ENCODE assay signal across 15 cellular contexts in genomic region chr2:233085839-233086150, GRCh38. TPM values are rescaled to one million over a fixed set of nuclear protein-coding genes. Genes with fewer than 3 reads are reported as not detected.
DNase-seq lines count a peak whose midpoint lies in the region; ATAC-seq, FAIRE-seq and TF ChIP-seq lines count a peak whose summit lies in the region.
"Had no signal": no experiment of that assay in that cellular context is flagged by ENCODE, and none has a peak within 500 bp of the region (broad histone marks: within the 10 kb centered on the region; RNA-seq: fewer than 3 reads in every experiment).

No MANE protein-coding gene starts in this region.

- SMC1A ChIA-PET in GM12878 (lab: Charles Lee; ENCODE audit: uncharacterized antibody, unreplicated experiment) = interaction anchor here (1.4 to 17.9 kb wide), 5 partner anchors 8 to 164 kb away, joined by 3 to 351 read pairs (median 43); partner anchors contain the start of gene INPP5D

- H2BK120ac ChIP-seq in mesenchymal stem cell (ENCODE audit: low read depth, low read length) = no peak overlapping the region

- ATAC-seq in GM12878 (no peak), GM21529 (IDR thresholded peaks at IDR 0.05; ENCODE audit: unreplicated experiment) (no peak)
- ATAC-seq in natural killer cell treated with Interleukin-12 subunit alpha and Interleukin-12 subunit beta and Interleukin-15 and Interleukin-18, amount 100 ng/mL, for 72 hours = no peak

- H3K9ac ChIP-seq in BLaER1 (no peak overlapping the region; the same call in 1 of the 2 replicates), GM12878 (ENCODE audit: control insufficient read depth, insufficient read depth, low read length) (peak overlapping the region; percentile 92), mesenchymal stem cell (ENCODE audit: low read length) (no peak overlapping the region)

- RAD21 ChIA-PET in GM12878 (lab: Charles Lee; ENCODE audit: unreplicated experiment) = interaction anchor here (1.0 to 15.1 kb wide), 7 partner anchors 10 to 116 kb away, joined by 3 to 361 read pairs (median 6); partner anchors contain the start of gene INPP5D

- peak overlapping the region; percentile 85 for H3K4me3 Mint-ChIP-seq in natural killer cell treated with Interleukin-12 subunit alpha and Interleukin-12 subunit beta and Interleukin-15 and Interleukin-18, amount 100 ng/mL, for 72 hours

- H3K4me3 ChIP-seq in BLaER1 (no peak overlapping the region), GM12878 (peak overlapping the region; percentile 59), mesenchymal stem cell (ENCODE audit: insufficient read depth in 1 of 2, low read depth in 1 of 2, low read length in 2 of 2) (no peak overlapping the region)
- H3K4me3 ChIP-seq: PC-9 had no signal

- H3K4ac ChIP-seq in mesenchymal stem cell (ENCODE audit: low read depth in 1 of 2, low read length in 2 of 2) = no peak overlapping the region

- peaks cover 79 to 81% of the 10 kb centered on the region in 2 donors for H3K4me1 Mint-ChIP-seq in natural killer cell treated with Interleukin-12 subunit alpha and Interleukin-12 subunit beta and Interleukin-15 and Interleukin-18, amount 100 ng/mL, for 72 hours (ENCODE audit: low read depth in 2 of 2)

- no peak overlapping the region for H3K23ac ChIP-seq in mesenchymal stem cell (ENCODE audit: low read length in 2 of 2)

- H3K27ac ChIP-seq in BLaER1 (peak overlapping the region; percentile 90), GM12878 (ENCODE audit: control insufficient read depth, insufficient read depth) (peak overlapping the region; percentile 100), mesenchymal stem cell (ENCODE audit: low read length, poor library complexity, severe bottlenecking) (no peak overlapping the region)
- H3K27ac ChIP-seq: PC-9, VCaP had no signal

- no peak for TF ChIP-seq POLR2A in GM12878 (IDR thresholded peaks at IDR 0.05; ENCODE audit: low read depth, low read length)

- no peak overlapping the region for H3K18ac ChIP-seq in mesenchymal stem cell (ENCODE audit: low read depth in 1 of 2, low read length in 2 of 2)

- no peaks in the 10 kb centered on the region for H3K79me1 ChIP-seq in mesenchymal stem cell (replicated peaks; ENCODE audit: low read length, poor library complexity, severe bottlenecking)

- H3K9me3 Mint-ChIP-seq in natural killer cell treated with Interleukin-12 subunit alpha and Interleukin-12 subunit beta and Interleukin-15 and Interleukin-18, amount 100 ng/mL, for 72 hours = no peaks in the 10 kb centered on the region

- no peak overlapping the region for H2BK5ac ChIP-seq in mesenchymal stem cell (ENCODE audit: low read depth, low read length, poor library complexity, severe bottlenecking)

- peaks cover 61% of the 10 kb centered on the region for H3K4me1 ChIP-seq in BLaER1
- H3K4me1 ChIP-seq in GM12878 (ENCODE audit: control insufficient read depth, insufficient read depth, low read length) = peaks cover 80% of the 10 kb centered on the region
- H3K4me1 ChIP-seq in mesenchymal stem cell (ENCODE audit: control insufficient read depth, insufficient read depth, low read depth, low read length) = no peaks in the 10 kb centered on the region

- no peak overlapping the region for H2AFZ ChIP-seq in GM12878 (ENCODE audit: control insufficient read depth, low read depth, low read length)
- H2AFZ ChIP-seq in mesenchymal stem cell (ENCODE audit: low read depth, low read length) = no peak overlapping the region
- H2AFZ ChIP-seq: PC-9 had no signal

- H4K20me1 ChIP-seq in BLaER1 = peaks cover 28% of the 10 kb centered on the region; the same call in 1 of the 2 replicates
- no peaks in the 10 kb centered on the region for H4K20me1 ChIP-seq in GM12878 (ENCODE audit: control insufficient read depth, insufficient read depth)

- H3K36me3 Mint-ChIP-seq in natural killer cell treated with Interleukin-12 subunit alpha and Interleukin-12 subunit beta and Interleukin-15 and Interleukin-18, amount 100 ng/mL, for 72 hours = peaks cover 27% of the 10 kb centered on the region

- TSS peak; percentile 24 for BruUV-seq in GM12878 (replicated peaks; lab: Mats Ljungman, UMichigan)

- peaks cover 81% of the 10 kb centered on the region for H3K79me2 ChIP-seq in GM12878 (ENCODE audit: control insufficient read depth, insufficient read depth, low read length)

- DNase-seq in GM19239 (ENCODE audit: insufficient read length, low spot score) (no peak), GM12878 (ENCODE audit: low read depth, low spot score) (no peak), amygdala (lab: John Stamatoyannopoulos, UW) (no peak), foreskin melanocyte (no peak), mesenchymal stem cell (no peak)
- DNase-seq in natural killer cell treated with Interleukin-12 subunit alpha and Interleukin-12 subunit beta and Interleukin-15 and Interleukin-18, amount 100 ng/mL, for 72 hours (ENCODE audit: low spot score) = no peak
- DNase-seq: KBM-7, NCI-H2171 treated with DMSO at 0.1 percent for 48 hours, PC-9 had no signal

- H3K27me3 ChIP-seq in BLaER1 (no peaks in the 10 kb centered on the region), GM12878 (replicated peaks in 1 of 2; ENCODE audit: control insufficient read depth in 2 of 2, insufficient read depth in 2 of 2, low read length in 1 of 2) (no peaks in the 10 kb centered on the region), mesenchymal stem cell (ENCODE audit: control insufficient read depth in 1 of 2, insufficient read depth in 1 of 2, low read length in 2 of 2) (peaks cover 38 to 62% of the 10 kb centered on the region in 2 experiments)

- no peak overlapping the region for H4K8ac ChIP-seq in mesenchymal stem cell (ENCODE audit: low read length)

- no peak overlapping the region for H4K91ac ChIP-seq in mesenchymal stem cell (ENCODE audit: low read length)

- no peak for TF ChIP-seq CTCF in GM12878 (IDR thresholded peaks at IDR 0.05 in 2 of 3, conservative IDR thresholded peaks at IDR 0.05 in 1 of 3; ENCODE audit: control insufficient read depth in 2 of 3, extremely low read depth in 1 of 3, insufficient read depth in 1 of 3, low read depth in 3 of 3, low read length in 3 of 3)

- H3K9me3 ChIP-seq in BLaER1 (no peaks in the 10 kb centered on the region), GM12878 (replicated peaks; ENCODE audit: control insufficient read depth, insufficient read depth, low read length) (no peaks in the 10 kb centered on the region), mesenchymal stem cell (ENCODE audit: control insufficient read depth, low read length) (no peaks in the 10 kb centered on the region)

- POLR2A ChIA-PET in GM12878 (lab: Charles Lee) = interaction anchor here (1.0 to 2.4 kb wide), 7 partner anchors 15 to 138 kb away, joined by 3 to 27 read pairs (median 4); no protein-coding TSS in a partner anchor

- H3K14ac ChIP-seq in mesenchymal stem cell (ENCODE audit: low read length in 2 of 2) = no peak overlapping the region

- peak; percentile 85 for FAIRE-seq in GM19239 (lab: Jason Lieb, UNC)
- no peak for FAIRE-seq in GM12878 (lab: Jason Lieb, UNC)
- FAIRE-seq: endometrium had no signal

- H3K36me3 ChIP-seq in BLaER1 (peaks cover 65% of the 10 kb centered on the region), GM12878 (ENCODE audit: control insufficient read depth in 2 of 2, insufficient read depth in 2 of 2, low read length in 1 of 2) (peaks cover 24 to 52% of the 10 kb centered on the region in 2 experiments), mesenchymal stem cell (ENCODE audit: control insufficient read depth in 1 of 2, insufficient read depth in 2 of 2, low read depth in 1 of 2, low read length in 2 of 2) (no peaks in the 10 kb centered on the region)

- CTCF ChIA-PET in GM12878 (lab: Yijun Ruan, JAX) = interaction anchor here (0.8 to 2.3 kb wide), 3 partner anchors 25 to 33 kb away, joined by 3 to 16 read pairs (median 4); partner anchors contain the start of gene INPP5D

- WGBS in GM12878 (ENCODE audit: insufficient coverage, insufficient replicate concordance, low lambda C conversion rate, missing lambda C conversion rate) = 23% methylated on average over 2 of the region's 2 CpGs
- WGBS in mesenchymal stem cell = 77% methylated on average over 2 of the region's 2 CpGs

- H3K27ac Mint-ChIP-seq in natural killer cell treated with Interleukin-12 subunit alpha and Interleukin-12 subunit beta and Interleukin-15 and Interleukin-18, amount 100 ng/mL, for 72 hours = peak overlapping the region in 1 of 2 donors; percentile 94

- intact Hi-C loops in GM12878 (cut with micrococcal nuclease; ENCODE audit: unreplicated experiment) = no loop called here

- in situ Hi-C loops in GM12878 (cut with MboI) = no loop called here

- H2BK15ac ChIP-seq in mesenchymal stem cell (ENCODE audit: low read depth, poor library complexity, severe bottlenecking) = no peak overlapping the region

- H2AK5ac ChIP-seq in mesenchymal stem cell (ENCODE audit: low read length, severe bottlenecking) = no peak overlapping the region

- no peaks in the 10 kb centered on the region for H3K27me3 Mint-ChIP-seq in natural killer cell treated with Interleukin-12 subunit alpha and Interleukin-12 subunit beta and Interleukin-15 and Interleukin-18, amount 100 ng/mL, for 72 hours

- no peak for TF ChIP-seq RAD21 in GM12878 (IDR thresholded peaks at IDR 0.05; ENCODE audit: insufficient read depth, low read depth, low read length)

- TF ChIP-seq EP300 in GM12878 (IDR thresholded peaks at IDR 0.05; ENCODE audit: borderline replicate concordance in 1 of 2, control insufficient read depth in 1 of 2, low read depth in 2 of 2, low read length in 2 of 2) = no peak

- H2BK12ac ChIP-seq in mesenchymal stem cell (ENCODE audit: low read length in 2 of 2) = no peak overlapping the region

- peak overlapping the region; percentile 89 for H3K4me2 ChIP-seq in BLaER1
- H3K4me2 ChIP-seq in GM12878 (ENCODE audit: control insufficient read depth, insufficient read depth) = peak overlapping the region; percentile 88
- no peak overlapping the region for H3K4me2 ChIP-seq in mesenchymal stem cell (ENCODE audit: low read length, poor library complexity, severe bottlenecking)
- H3K4me2 ChIP-seq: PC-9 had no signal

RNA-seq across cellular contexts. Expression of gene INPP5D, which starts 25.7 kb away (rescaled TPM):
- total RNA-seq in GM12878 (2013; cell fraction: nucleolus; rRNA removed) = 345 and 366 TPM in 2 replicates
- total RNA-seq in GM12878 (2014; rRNA removed) (66.2 and 89.5 TPM in 2 replicates), GM12878 (2014; rRNA removed; fragmentation: Illumina TruSeq; extraction: Trizol) (64.9 and 74.6 TPM in 2 replicates), GM12878 (2021) (126 and 139 TPM in 2 replicates)
- polyA plus RNA-seq in GM12878 (2011; ENCODE audit: low read depth) = 51.0 TPM
- polyA plus RNA-seq in GM12878 (2011; rRNA removed) (24.3 and 43.0 TPM in 2 replicates), GM12878 (2014; fragmentation: Illumina TruSeq; extraction: Trizol) (78.1 and 101 TPM in 2 replicates), GM12878 (2014; fragmentation: Nextera tagmentation; extraction: Ambion mirVana) (10 to 100 TPM; 11.8 to 19.4 TPM), GM12878 (2014; rRNA removed) (88.1 and 102 TPM in 2 replicates), GM12878 (2016; fragmentation: Nextera tagmentation; extraction: Ambion mirVana) (100 to 1,000 TPM; 101 to 104 TPM)
- 39.4 and 45.6 TPM in 2 replicates for polyA plus RNA-seq in GM12878 (2011; cell fraction: cytosol; rRNA removed)
- polyA plus RNA-seq in GM12878 (2011; cell fraction: nucleus; rRNA removed) = 143 and 184 TPM in 2 replicates
- polyA plus RNA-seq in GM12878 (2012) = 79.5 and 83.6 TPM in 2 replicates
- 142 and 157 TPM in 2 replicates for polyA minus RNA-seq in GM12878 (2011; rRNA and poly(A)+ RNA removed)
- polyA minus RNA-seq in GM12878 (2011; cell fraction: cytosol; rRNA and poly(A)+ RNA removed) = 40.2 and 55.8 TPM in 2 replicates
- polyA minus RNA-seq in GM12878 (2011; cell fraction: nucleus; rRNA and poly(A)+ RNA removed) = 114 and 175 TPM in 2 replicates
- 100 to 1,000 TPM; 136 to 155 TPM for total RNA-seq in natural killer cell treated with Interleukin-12 subunit alpha and Interleukin-12 subunit beta and Interleukin-15 and Interleukin-18, amount 100 ng/mL, for 72 hours
- 0.08 TPM for polyA plus RNA-seq in mesenchymal stem cell (2013, experiment 1 of 2)
- 0.15 TPM for polyA plus RNA-seq in mesenchymal stem cell (2013, experiment 2 of 2)

RNA-seq across cellular contexts. Expression of gene NEU2, which starts 53.3 kb away (rescaled TPM):
- not detected in 2 replicates for total RNA-seq in GM12878 (2013; cell fraction: nucleolus; rRNA removed)
- total RNA-seq in GM12878 (2014; rRNA removed) (not detected in 2 replicates), GM12878 (2014; rRNA removed; fragmentation: Illumina TruSeq; extraction: Trizol) (not detected in 2 replicates), GM12878 (2021) (not detected in 2 replicates)
- not detected for polyA plus RNA-seq in GM12878 (2011; ENCODE audit: low read depth)
- polyA plus RNA-seq in GM12878 (2011; rRNA removed) (not detected in 2 replicates), GM12878 (2014; fragmentation: Illumina TruSeq; extraction: Trizol) (not detected in 2 replicates), GM12878 (2014; fragmentation: Nextera tagmentation; extraction: Ambion mirVana) (not detected), GM12878 (2014; rRNA removed) (not detected in 2 replicates), GM12878 (2016; fragmentation: Nextera tagmentation; extraction: Ambion mirVana) (not detected)
- polyA plus RNA-seq in GM12878 (2011; cell fraction: cytosol; rRNA removed) = not detected in 2 replicates
- polyA plus RNA-seq in GM12878 (2011; cell fraction: nucleus; rRNA removed) = not detected in 2 replicates
- polyA plus RNA-seq in GM12878 (2012) = not detected in 2 replicates
- polyA minus RNA-seq in GM12878 (2011; rRNA and poly(A)+ RNA removed) = not detected in 2 replicates
- not detected in 2 replicates for polyA minus RNA-seq in GM12878 (2011; cell fraction: cytosol; rRNA and poly(A)+ RNA removed)
- polyA minus RNA-seq in GM12878 (2011; cell fraction: nucleus; rRNA and poly(A)+ RNA removed) = not detected in 2 replicates
- not detected for total RNA-seq in natural killer cell treated with Interleukin-12 subunit alpha and Interleukin-12 subunit beta and Interleukin-15 and Interleukin-18, amount 100 ng/mL, for 72 hours
- not detected for polyA plus RNA-seq in mesenchymal stem cell (2013, experiment 1 of 2)
- polyA plus RNA-seq in mesenchymal stem cell (2013, experiment 2 of 2) = not detected
- total RNA-seq: H4, PC-9 had no signal
- polyA plus RNA-seq: BJ had no signal
